1 cellular context compared by ENCODE assay signal in genomic region chr4:18020671-18021469, GRCh38.
TF ChIP-seq lines count a peak whose summit lies in the region.

No MANE protein-coding gene starts in this region.

TF ChIP-seq in K562, 482 proteins besides CTCF, POLR2A, EP300 and RAD21 (continued from another document and continues in another):
- TF ChIP-seq BRD9 (IDR thresholded peaks at IDR 0.05; ENCODE audit: low read depth, partially characterized antibody) (no peak), HMGXB4 (CRISPR knock-in tag; IDR thresholded peaks at IDR 0.05) (peak; percentile 43; the same call in 1 of the 2 replicates), ZNF41 (CRISPR knock-in tag; conservative IDR thresholded peaks at IDR 0.05) (no peak), ZFP1 (CRISPR knock-in tag; IDR thresholded peaks at IDR 0.05) (no peak), GATAD2A (IDR thresholded peaks at IDR 0.05) (no peak), HSF4 (CRISPR knock-in tag; IDR thresholded peaks at IDR 0.05; ENCODE audit: borderline replicate concordance) (no peak), TEAD4 (IDR thresholded peaks at IDR 0.05; ENCODE audit: low read length) (no peak), TEAD4 (CRISPR knock-in tag; IDR thresholded peaks at IDR 0.05; ENCODE audit: borderline replicate concordance) (no peak), SIX5 (IDR thresholded peaks at IDR 0.05; ENCODE audit: borderline replicate concordance in 1 of 2, insufficient read depth in 1 of 2, low read depth in 1 of 2, low read length in 2 of 2) (no peak), SAP30 (IDR thresholded peaks at IDR 0.05; ENCODE audit: borderline replicate concordance, insufficient read depth, low read depth, low read length, poor library complexity, severe bottlenecking) (no peak), ZNF445 (CRISPR knock-in tag; IDR thresholded peaks at IDR 0.05; ENCODE audit: low read depth) (no peak), KDM2B (CRISPR knock-in tag; IDR thresholded peaks at IDR 0.05) (no peak), ZNF224 (CRISPR knock-in tag; IDR thresholded peaks at IDR 0.05) (no peak), SRSF1 (IDR thresholded peaks at IDR 0.05; ENCODE audit: low read depth, low read length) (no peak), RCOR1 (IDR thresholded peaks at IDR 0.05; ENCODE audit: borderline replicate concordance in 1 of 2, low read depth in 2 of 2, low read length in 2 of 2) (0 out of 4 replicates have a peak, but pooled peaks of 1 of the 2 experiments have one; percentile 10), HCFC1 (IDR thresholded peaks at IDR 0.05; ENCODE audit: low read depth, low read length) (peak; percentile 43; the same call in 1 of the 2 replicates), TRIM24 (IDR thresholded peaks at IDR 0.05) (no peak), ZNF717 (CRISPR knock-in tag; IDR thresholded peaks at IDR 0.05) (no peak), ZNF263 (CRISPR knock-in tag; IDR thresholded peaks at IDR 0.05; ENCODE audit: borderline replicate concordance) (no peak), SMARCA4 (IDR thresholded peaks at IDR 0.05) (peak; percentile 36; the same call in 1 of the 2 replicates), ZNF133 (CRISPR knock-in tag; IDR thresholded peaks at IDR 0.05) (no peak), NR2C2 (CRISPR knock-in tag; IDR thresholded peaks at IDR 0.05) (no peak), NR2C2 (tag; IDR thresholded peaks at IDR 0.05) (no peak), CC2D1A (IDR thresholded peaks at IDR 0.05) (peak; percentile 30; the same call in 1 of the 2 replicates), ZNF311 (CRISPR knock-in tag; IDR thresholded peaks at IDR 0.05) (no peak), RFX5 (IDR thresholded peaks at IDR 0.05; ENCODE audit: low read depth, low read length) (no peak), ZBTB12 (CRISPR knock-in tag; IDR thresholded peaks at IDR 0.05) (no peak), CBX2 (IDR thresholded peaks at IDR 0.05; ENCODE audit: insufficient read depth, low read length, poor library complexity, severe bottlenecking) (no peak), STAG1 (CRISPR knock-in tag; IDR thresholded peaks at IDR 0.05; ENCODE audit: borderline replicate concordance) (no peak), MAFG (tag; conservative IDR thresholded peaks at IDR 0.05) (no peak), FOXA3 (CRISPR knock-in tag; conservative IDR thresholded peaks at IDR 0.05 in 1 of 2, IDR thresholded peaks at IDR 0.05 in 1 of 2) (no peak), TAF9B (IDR thresholded peaks at IDR 0.05; ENCODE audit: partially characterized antibody) (no peak), SMAD4 (CRISPR knock-in tag; conservative IDR thresholded peaks at IDR 0.05) (no peak), ESRRB (CRISPR knock-in tag; IDR thresholded peaks at IDR 0.05; ENCODE audit: borderline replicate concordance) (no peak), VEZF1 (CRISPR knock-in tag; IDR thresholded peaks at IDR 0.05) (peak; percentile 73), YBX1 (IDR thresholded peaks at IDR 0.05) (no peak), FOXM1 (IDR thresholded peaks at IDR 0.05; ENCODE audit: low read depth) (peak; percentile 61), FOXM1 (CRISPR knock-in tag; IDR thresholded peaks at IDR 0.05; ENCODE audit: low read depth) (no peak), RBFOX2 (IDR thresholded peaks at IDR 0.05; ENCODE audit: low read depth, low read length) (no peak; the same call in 1 of the 2 replicates), MAFK (IDR thresholded peaks at IDR 0.05; ENCODE audit: low read length) (no peak), ZBTB7A (IDR thresholded peaks at IDR 0.05; ENCODE audit: borderline replicate concordance, control insufficient read depth, low read depth, low read length) (peak; percentile 69; the same call in 1 of the 2 replicates), CTBP1 (IDR thresholded peaks at IDR 0.05; ENCODE audit: borderline replicate concordance) (no peak), RB1 (IDR thresholded peaks at IDR 0.05; ENCODE audit: low read depth) (no peak), FUS (optimal IDR thresholded peaks at IDR 0.05; ENCODE audit: low read depth, low read length) (no peak), ZBTB49 (CRISPR knock-in tag; IDR thresholded peaks at IDR 0.05; ENCODE audit: borderline replicate concordance) (no peak), PRPF4 (IDR thresholded peaks at IDR 0.05; ENCODE audit: insufficient read depth, low read depth, low read length, poor library complexity, severe bottlenecking) (no peak), ZNF3 (CRISPR knock-in tag; IDR thresholded peaks at IDR 0.05) (no peak), ZNF696 (CRISPR knock-in tag; conservative IDR thresholded peaks at IDR 0.05) (no peak)
- TF ChIP-seq, protein P1, sequence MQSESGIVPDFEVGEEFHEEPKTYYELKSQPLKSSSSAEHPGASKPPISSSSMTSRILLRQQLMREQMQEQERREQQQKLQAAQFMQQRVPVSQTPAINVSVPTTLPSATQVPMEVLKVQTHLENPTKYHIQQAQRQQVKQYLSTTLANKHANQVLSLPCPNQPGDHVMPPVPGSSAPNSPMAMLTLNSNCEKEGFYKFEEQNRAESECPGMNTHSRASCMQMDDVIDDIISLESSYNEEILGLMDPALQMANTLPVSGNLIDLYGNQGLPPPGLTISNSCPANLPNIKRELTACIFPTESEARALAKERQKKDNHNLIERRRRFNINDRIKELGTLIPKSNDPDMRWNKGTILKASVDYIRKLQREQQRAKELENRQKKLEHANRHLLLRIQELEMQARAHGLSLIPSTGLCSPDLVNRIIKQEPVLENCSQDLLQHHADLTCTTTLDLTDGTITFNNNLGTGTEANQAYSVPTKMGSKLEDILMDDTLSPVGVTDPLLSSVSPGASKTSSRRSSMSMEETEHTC (IDR thresholded peaks at IDR 0.05) = no peak
- TF ChIP-seq, protein P2, sequence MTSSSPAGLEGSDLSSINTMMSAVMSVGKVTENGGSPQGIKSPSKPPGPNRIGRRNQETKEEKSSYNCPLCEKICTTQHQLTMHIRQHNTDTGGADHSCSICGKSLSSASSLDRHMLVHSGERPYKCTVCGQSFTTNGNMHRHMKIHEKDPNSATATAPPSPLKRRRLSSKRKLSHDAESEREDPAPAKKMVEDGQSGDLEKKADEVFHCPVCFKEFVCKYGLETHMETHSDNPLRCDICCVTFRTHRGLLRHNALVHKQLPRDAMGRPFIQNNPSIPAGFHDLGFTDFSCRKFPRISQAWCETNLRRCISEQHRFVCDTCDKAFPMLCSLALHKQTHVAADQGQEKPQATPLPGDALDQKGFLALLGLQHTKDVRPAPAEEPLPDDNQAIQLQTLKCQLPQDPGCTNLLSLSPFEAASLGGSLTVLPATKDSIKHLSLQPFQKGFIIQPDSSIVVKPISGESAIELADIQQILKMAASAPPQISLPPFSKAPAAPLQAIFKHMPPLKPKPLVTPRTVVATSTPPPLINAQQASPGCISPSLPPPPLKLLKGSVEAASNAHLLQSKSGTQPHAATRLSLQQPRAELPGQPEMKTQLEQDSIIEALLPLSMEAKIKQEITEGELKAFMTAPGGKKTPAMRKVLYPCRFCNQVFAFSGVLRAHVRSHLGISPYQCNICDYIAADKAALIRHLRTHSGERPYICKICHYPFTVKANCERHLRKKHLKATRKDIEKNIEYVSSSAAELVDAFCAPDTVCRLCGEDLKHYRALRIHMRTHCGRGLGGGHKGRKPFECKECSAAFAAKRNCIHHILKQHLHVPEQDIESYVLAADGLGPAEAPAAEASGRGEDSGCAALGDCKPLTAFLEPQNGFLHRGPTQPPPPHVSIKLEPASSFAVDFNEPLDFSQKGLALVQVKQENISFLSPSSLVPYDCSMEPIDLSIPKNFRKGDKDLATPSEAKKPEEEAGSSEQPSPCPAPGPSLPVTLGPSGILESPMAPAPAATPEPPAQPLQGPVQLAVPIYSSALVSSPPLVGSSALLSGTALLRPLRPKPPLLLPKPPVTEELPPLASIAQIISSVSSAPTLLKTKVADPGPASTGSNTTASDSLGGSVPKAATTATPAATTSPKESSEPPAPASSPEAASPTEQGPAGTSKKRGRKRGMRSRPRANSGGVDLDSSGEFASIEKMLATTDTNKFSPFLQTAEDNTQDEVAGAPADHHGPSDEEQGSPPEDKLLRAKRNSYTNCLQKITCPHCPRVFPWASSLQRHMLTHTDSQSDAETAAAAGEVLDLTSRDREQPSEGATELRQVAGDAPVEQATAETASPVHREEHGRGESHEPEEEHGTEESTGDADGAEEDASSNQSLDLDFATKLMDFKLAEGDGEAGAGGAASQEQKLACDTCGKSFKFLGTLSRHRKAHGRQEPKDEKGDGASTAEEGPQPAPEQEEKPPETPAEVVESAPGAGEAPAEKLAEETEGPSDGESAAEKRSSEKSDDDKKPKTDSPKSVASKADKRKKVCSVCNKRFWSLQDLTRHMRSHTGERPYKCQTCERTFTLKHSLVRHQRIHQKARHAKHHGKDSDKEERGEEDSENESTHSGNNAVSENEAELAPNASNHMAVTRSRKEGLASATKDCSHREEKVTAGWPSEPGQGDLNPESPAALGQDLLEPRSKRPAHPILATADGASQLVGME (CRISPR knock-in tag; IDR thresholded peaks at IDR 0.05) = peak; percentile 66; the same call in 1 of the 2 replicates
- TF ChIP-seq, protein P3, sequence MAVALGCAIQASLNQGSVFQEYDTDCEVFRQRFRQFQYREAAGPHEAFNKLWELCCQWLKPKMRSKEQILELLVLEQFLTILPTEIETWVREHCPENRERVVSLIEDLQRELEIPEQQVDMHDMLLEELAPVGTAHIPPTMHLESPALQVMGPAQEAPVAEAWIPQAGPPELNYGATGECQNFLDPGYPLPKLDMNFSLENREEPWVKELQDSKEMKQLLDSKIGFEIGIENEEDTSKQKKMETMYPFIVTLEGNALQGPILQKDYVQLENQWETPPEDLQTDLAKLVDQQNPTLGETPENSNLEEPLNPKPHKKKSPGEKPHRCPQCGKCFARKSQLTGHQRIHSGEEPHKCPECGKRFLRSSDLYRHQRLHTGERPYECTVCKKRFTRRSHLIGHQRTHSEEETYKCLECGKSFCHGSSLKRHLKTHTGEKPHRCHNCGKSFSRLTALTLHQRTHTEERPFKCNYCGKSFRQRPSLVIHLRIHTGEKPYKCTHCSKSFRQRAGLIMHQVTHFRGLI (CRISPR knock-in tag; IDR thresholded peaks at IDR 0.05) = no peak
- TF ChIP-seq, protein P4, sequence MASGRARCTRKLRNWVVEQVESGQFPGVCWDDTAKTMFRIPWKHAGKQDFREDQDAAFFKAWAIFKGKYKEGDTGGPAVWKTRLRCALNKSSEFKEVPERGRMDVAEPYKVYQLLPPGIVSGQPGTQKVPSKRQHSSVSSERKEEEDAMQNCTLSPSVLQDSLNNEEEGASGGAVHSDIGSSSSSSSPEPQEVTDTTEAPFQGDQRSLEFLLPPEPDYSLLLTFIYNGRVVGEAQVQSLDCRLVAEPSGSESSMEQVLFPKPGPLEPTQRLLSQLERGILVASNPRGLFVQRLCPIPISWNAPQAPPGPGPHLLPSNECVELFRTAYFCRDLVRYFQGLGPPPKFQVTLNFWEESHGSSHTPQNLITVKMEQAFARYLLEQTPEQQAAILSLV (tag; IDR thresholded peaks at IDR 0.05) = no peak
- TF ChIP-seq, protein P5, sequence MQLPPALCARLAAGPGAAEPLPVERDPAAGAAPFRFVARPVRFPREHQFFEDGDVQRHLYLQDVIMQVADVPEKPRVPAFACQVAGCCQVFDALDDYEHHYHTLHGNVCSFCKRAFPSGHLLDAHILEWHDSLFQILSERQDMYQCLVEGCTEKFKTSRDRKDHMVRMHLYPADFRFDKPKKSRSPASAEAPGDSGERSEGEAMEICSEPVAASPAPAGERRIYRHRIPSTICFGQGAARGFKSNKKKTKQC (CRISPR knock-in tag; IDR thresholded peaks at IDR 0.05) = no peak
